22 cellular contexts compared by ENCODE assay signal in the genomic region with DNA sequence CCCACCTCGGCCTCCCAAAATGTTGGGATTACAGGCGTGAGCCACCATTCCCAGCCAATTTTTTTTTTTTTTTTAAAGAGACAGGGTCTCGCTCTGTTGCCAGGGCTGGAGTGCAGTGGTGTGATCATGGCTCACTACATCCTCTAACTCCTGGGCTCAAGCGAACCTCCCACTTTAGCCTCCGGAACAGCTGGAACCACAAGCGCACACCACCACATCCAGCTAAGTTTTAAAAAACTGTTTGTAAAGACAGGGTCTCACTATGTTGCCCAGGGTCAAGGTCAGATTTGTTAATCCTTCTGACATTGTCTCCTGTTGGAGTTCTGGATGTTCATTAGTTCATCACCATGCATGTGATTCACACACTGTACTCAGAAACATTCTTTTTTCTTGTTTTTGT.
"Had no signal": no experiment of that assay in that cellular context is flagged by ENCODE, and none has a peak within 500 bp of the region (broad histone marks: within the 10 kb centered on the region; RNA-seq: fewer than 3 reads in every experiment).

No MANE protein-coding gene starts in this region.

- ATAC-seq: activated CD8-positive, alpha-beta memory T cell treated with anti-CD3 and anti-CD28 coated beads, Interleukin-2, amount 10 ng/mL, durations not matched to agents 7 days and 5 days; activated naive CD8-positive, alpha-beta T cell treated with anti-CD3 and anti-CD28 coated beads, Interleukin-2, amount 50 U/mL, for 24 hours; natural killer cell; pancreas; sciatic nerve; stimulated activated effector memory CD8-positive, alpha-beta T cell treated with anti-CD3 and anti-CD28 coated beads, Interleukin-12 subunit alpha, Interleukin-12 subunit beta, amount 100 ng/mL, for 72 hours had no signal

- H3K4me3 ChIP-seq: pancreas, smooth muscle cell, testis, upper lobe of left lung had no signal

- H3K9me3 ChIP-seq: neutrophil, pancreas, testis, upper lobe of left lung had no signal

- H3K27me3 ChIP-seq: neutrophil, pancreas, testis, upper lobe of left lung had no signal

- DNase-seq: activated B cell treated with CpG ODN at 0.5 μM for 24 hours; activated CD4-positive, alpha-beta memory T cell treated with anti-CD3 and anti-CD28 coated beads, Interleukin-2, amount 10 ng/mL, durations not matched to agents 7 days and 5 days; activated CD4-positive, alpha-beta T cell treated with anti-CD3 and anti-CD28 coated beads for 48 hours; activated CD8-positive, alpha-beta memory T cell treated with anti-CD3 and anti-CD28 coated beads, Interleukin-2, amount 10 ng/mL, durations not matched to agents 7 days and 5 days; activated naive CD4-positive, alpha-beta T cell treated with anti-CD3 and anti-CD28 coated beads, Interleukin-2, amount 10 ng/mL, durations not matched to agents 7 days and 5 days; activated naive CD8-positive, alpha-beta T cell treated with anti-CD3 and anti-CD28 coated beads, Interleukin-2, amount 50 U/mL, for 24 hours; activated T-cell treated with anti-CD3 and anti-CD28 coated beads, Interleukin-2, amount 50 U/mL, for 1 hour; aorta; dermis blood vessel endothelial cell; effector memory CD4-positive, alpha-beta T cell; foreskin fibroblast; natural killer cell; pancreas; stimulated activated CD4-positive, alpha-beta T cell treated with anti-CD3 and anti-CD28 coated beads, Interleukin-4, amount 100 ng/mL, for 24 hours; SW 1271; testis; upper lobe of left lung had no signal

- H3K36me3 ChIP-seq: neutrophil, pancreas, upper lobe of left lung had no signal

- H3K27ac ChIP-seq: pancreas, upper lobe of left lung had no signal

- FAIRE-seq: bronchial epithelial cell, pancreas had no signal

- H3K4me2 ChIP-seq: smooth muscle cell had no signal
